Comparison of ENCODE assay signal across 13 cellular contexts in genomic region chr4:70943115-70943514, GRCh38. TPM values are rescaled to one million over a fixed set of nuclear protein-coding genes. Genes with fewer than 3 reads are reported as not detected.
DNase-seq lines count a peak whose midpoint lies in the region; ATAC-seq and TF ChIP-seq lines count a peak whose summit lies in the region.
"Had no signal": no experiment of that assay in that cellular context is flagged by ENCODE, and none has a peak within 500 bp of the region (broad histone marks: within the 10 kb centered on the region; RNA-seq: fewer than 3 reads in every experiment).

No MANE protein-coding gene starts in this region.

- H3K27ac Mint-ChIP-seq in stimulated activated naive CD8-positive, alpha-beta T cell treated with anti-CD3 and anti-CD28 coated beads, Interleukin-15, amount 100 ng/mL, for 72 hours: no peak overlapping the region

- H3K36me3 ChIP-seq in mesenchymal stem cell (ENCODE audit: control insufficient read depth in 1 of 2, insufficient read depth in 2 of 2, low read depth in 1 of 2, low read length in 2 of 2) (peaks cover 4 to 9% of the 10 kb centered on the region in 2 experiments), mucosa of descending colon (ENCODE audit: low read depth) (no peaks in the 10 kb centered on the region), sigmoid colon (no peaks in the 10 kb centered on the region)
- H3K36me3 ChIP-seq: right lobe of liver had no signal

- H2BK15ac ChIP-seq in mesenchymal stem cell (ENCODE audit: low read depth, poor library complexity, severe bottlenecking): no peak overlapping the region

- H2AFZ ChIP-seq in mesenchymal stem cell (ENCODE audit: low read depth, low read length): no peak overlapping the region

- intact Hi-C loops in mucosa of descending colon (cut with DNase I, micrococcal nuclease): no loop called here
- intact Hi-C loops in sigmoid colon (cut with DNase I): no loop called here

- H3K9me3 Mint-ChIP-seq in stimulated activated naive CD8-positive, alpha-beta T cell treated with anti-CD3 and anti-CD28 coated beads, Interleukin-15, amount 100 ng/mL, for 72 hours: no peaks in the 10 kb centered on the region

- H3K9ac ChIP-seq in mesenchymal stem cell (ENCODE audit: low read length): no peak overlapping the region

- H3K4me3 Mint-ChIP-seq in stimulated activated naive CD8-positive, alpha-beta T cell treated with anti-CD3 and anti-CD28 coated beads, Interleukin-15, amount 100 ng/mL, for 72 hours: no peak overlapping the region

- H4K91ac ChIP-seq in mesenchymal stem cell (ENCODE audit: low read length): no peak overlapping the region

- peak; percentile 55 for ATAC-seq in stimulated activated naive CD8-positive, alpha-beta T cell treated with anti-CD3 and anti-CD28 coated beads, Interleukin-15, Interleukin-2, amounts not matched to agents 100 U/mL and 50 U/mL, for 24 hours
- ATAC-seq in stimulated activated naive CD8-positive, alpha-beta T cell treated with anti-CD3 and anti-CD28 coated beads, Interleukin-15, amount 100 ng/mL, for 72 hours: no peak
- peak; percentile 80 for ATAC-seq in HG03025 (IDR thresholded peaks at IDR 0.05; ENCODE audit: low FRiP score, unreplicated experiment)
- no peak for ATAC-seq in mucosa of descending colon
- ATAC-seq: A549 had no signal

- no peak overlapping the region for H3K18ac ChIP-seq in mesenchymal stem cell (ENCODE audit: low read depth in 1 of 2, low read length in 2 of 2)

- H3K4me1 ChIP-seq in mesenchymal stem cell (ENCODE audit: control insufficient read depth, insufficient read depth, low read depth, low read length) (peaks cover 1% of the 10 kb centered on the region), mucosa of descending colon (ENCODE audit: low read depth) (no peaks in the 10 kb centered on the region), sigmoid colon (no peaks in the 10 kb centered on the region)
- H3K4me1 ChIP-seq: right lobe of liver had no signal

- no peak for TF ChIP-seq EP300 in sigmoid colon (IDR thresholded peaks at IDR 0.05)

- no peak overlapping the region for H2AK5ac ChIP-seq in mesenchymal stem cell (ENCODE audit: low read length, severe bottlenecking)

- H3K27me3 ChIP-seq in mesenchymal stem cell (ENCODE audit: control insufficient read depth in 1 of 2, insufficient read depth in 1 of 2, low read length in 2 of 2) (no peaks in the 10 kb centered on the region), sigmoid colon (no peaks in the 10 kb centered on the region)
- H3K27me3 ChIP-seq: cardiac muscle cell, right lobe of liver had no signal

- no peak overlapping the region for H3K14ac ChIP-seq in mesenchymal stem cell (ENCODE audit: low read length in 2 of 2)

- no peaks in the 10 kb centered on the region for H3K9me3 ChIP-seq in mesenchymal stem cell (ENCODE audit: control insufficient read depth, low read length)
- H3K9me3 ChIP-seq in mucosa of descending colon: no peaks in the 10 kb centered on the region
- no peaks in the 10 kb centered on the region for H3K9me3 ChIP-seq in sigmoid colon
- H3K9me3 ChIP-seq: A549, right lobe of liver had no signal

- DNase-seq in stimulated activated naive CD8-positive, alpha-beta T cell treated with anti-CD3 and anti-CD28 coated beads, Interleukin-15, Interleukin-2, amounts not matched to agents 100 U/mL and 50 U/mL, for 24 hours: no peak
- no peak for DNase-seq in stimulated activated naive CD8-positive, alpha-beta T cell treated with anti-CD3 and anti-CD28 coated beads, Interleukin-15, amount 100 ng/mL, for 72 hours
- peak; percentile 50 for DNase-seq in NB4 (ENCODE audit: low read depth)
- no peak for DNase-seq in mesenchymal stem cell
- no peak for DNase-seq in ureter (ENCODE audit: low spot score)
- no peak for DNase-seq in mucosa of descending colon
- no peak for DNase-seq in sigmoid colon
- DNase-seq: NCI-H1417 treated with DMSO at 0.1 percent for 48 hours; right lobe of liver; stimulated activated CD8-positive, alpha-beta memory T cell treated with anti-CD3 and anti-CD28 coated beads, Interleukin-4, amount 100 ng/mL, for 48 hours had no signal

- no peak overlapping the region for H3K4me2 ChIP-seq in mesenchymal stem cell (ENCODE audit: low read length, poor library complexity, severe bottlenecking)
- H3K4me2 ChIP-seq: A549 had no signal

- H3K27me3 Mint-ChIP-seq in stimulated activated naive CD8-positive, alpha-beta T cell treated with anti-CD3 and anti-CD28 coated beads, Interleukin-15, amount 100 ng/mL, for 72 hours: no peaks in the 10 kb centered on the region

- H3K4ac ChIP-seq in mesenchymal stem cell (ENCODE audit: low read depth in 1 of 2, low read length in 2 of 2): no peak overlapping the region

- TF ChIP-seq POLR2A in NB4 (IDR thresholded peaks at IDR 0.05; ENCODE audit: extremely low read depth, insufficient read length): no peak
- TF ChIP-seq POLR2A in sigmoid colon (IDR thresholded peaks at IDR 0.05): no peak

- peaks cover 18% of the 10 kb centered on the region for H3K79me1 ChIP-seq in mesenchymal stem cell (replicated peaks; ENCODE audit: low read length, poor library complexity, severe bottlenecking)

- TF ChIP-seq CTCF in NB4 (IDR thresholded peaks at IDR 0.05; ENCODE audit: low read depth, low read length) (no peak), mucosa of descending colon (IDR thresholded peaks at IDR 0.05) (no peak), sigmoid colon (IDR thresholded peaks at IDR 0.05) (no peak)

- H3K4me1 Mint-ChIP-seq in stimulated activated naive CD8-positive, alpha-beta T cell treated with anti-CD3 and anti-CD28 coated beads, Interleukin-15, amount 100 ng/mL, for 72 hours: peaks cover 21% of the 10 kb centered on the region

- H3K4me3 ChIP-seq in NB4 (ENCODE audit: low read depth, low read length) (no peak overlapping the region), mesenchymal stem cell (ENCODE audit: insufficient read depth in 1 of 2, low read depth in 1 of 2, low read length in 2 of 2) (no peak overlapping the region), mucosa of descending colon (no peak overlapping the region), sigmoid colon (no peak overlapping the region)
- H3K4me3 ChIP-seq: A549, cardiac muscle cell, right lobe of liver had no signal

- no peak overlapping the region for H2BK12ac ChIP-seq in mesenchymal stem cell (ENCODE audit: low read length in 2 of 2)

- H2BK120ac ChIP-seq in mesenchymal stem cell (ENCODE audit: low read depth, low read length): no peak overlapping the region

- no peak overlapping the region for H2BK5ac ChIP-seq in mesenchymal stem cell (ENCODE audit: low read depth, low read length, poor library complexity, severe bottlenecking)

- no peak overlapping the region for H4K8ac ChIP-seq in mesenchymal stem cell (ENCODE audit: low read length)

- H3K27ac ChIP-seq in mesenchymal stem cell (ENCODE audit: low read length, poor library complexity, severe bottlenecking): no peak overlapping the region
- no peak overlapping the region for H3K27ac ChIP-seq in sigmoid colon
- H3K27ac ChIP-seq: A549, cardiac muscle cell, right lobe of liver had no signal

- no peak overlapping the region for H3K23ac ChIP-seq in mesenchymal stem cell (ENCODE audit: low read length in 2 of 2)

RNA-seq across cellular contexts. Expression of gene MOB1B, which starts 40.9 kb away (rescaled TPM):
- polyA plus RNA-seq in mesenchymal stem cell (2013, experiment 1 of 2): 11.2 TPM
- 11.7 TPM for polyA plus RNA-seq in mesenchymal stem cell (2013, experiment 2 of 2)
- total RNA-seq in ureter (23.4 TPM), mucosa of descending colon (10 to 100 TPM; 12.2 to 22.3 (median 12.8) TPM), sigmoid colon (10 to 100 TPM; 15.7 to 21.7 (median 20.0) TPM)
- polyA plus RNA-seq in sigmoid colon: 1 to 10 TPM; 3.0 to 4.3 (median 3.7) TPM

RNA-seq across cellular contexts. Expression of gene DCK, which starts 50.3 kb away (rescaled TPM):
- 8.9 TPM for polyA plus RNA-seq in mesenchymal stem cell (2013, experiment 1 of 2)
- polyA plus RNA-seq in mesenchymal stem cell (2013, experiment 2 of 2): 10.1 TPM
- total RNA-seq in ureter: 10.3 TPM
- 10 to 100 TPM in 2 of 3 donors, 1 to 10 TPM in 1; 9.5 to 16.9 (median 11.1) TPM for total RNA-seq in mucosa of descending colon
- total RNA-seq in sigmoid colon: 10 to 100 TPM in 3 of 4 donors, 1 to 10 TPM in 1; 10.0 to 18.5 (median 13.9) TPM
- 10 to 100 TPM; 16.8 to 26.0 (median 23.4) TPM for polyA plus RNA-seq in sigmoid colon

Comparison
In these comparisons a context has a peak if more than half of its experiments do, and no peak if none do; other contexts are left out.
1. ATAC-seq: peak in stimulated activated naive CD8-positive, alpha-beta T cell treated with anti-CD3 and anti-CD28 coated beads, Interleukin-15, Interleukin-2, amounts not matched to agents 100 U/mL and 50 U/mL, for 24 hours (single experiment) and HG03025 (single experiment); none in stimulated activated naive CD8-positive, alpha-beta T cell treated with anti-CD3 and anti-CD28 coated beads, Interleukin-15, amount 100 ng/mL, for 72 hours (single experiment) and mucosa of descending colon (single experiment).